ENCODE assay signal across 12 cellular contexts in genomic region chr3:181710581-181711255, GRCh38.
DNase-seq lines count a peak whose midpoint lies in the region; ATAC-seq, FAIRE-seq and TF ChIP-seq lines count a peak whose summit lies in the region.
"Had no signal": no experiment of that assay in that cellular context is flagged by ENCODE, and none has a peak within 500 bp of the region (broad histone marks: within the 10 kb centered on the region; RNA-seq: fewer than 3 reads in every experiment).

No MANE protein-coding gene starts in this region.

- no peaks in the 10 kb centered on the region for H3K36me3 ChIP-seq in muscle layer of duodenum (ENCODE audit: control insufficient read depth in 1 of 2, insufficient read depth in 2 of 2, low read length in 2 of 2)
- H3K36me3 ChIP-seq: adrenal gland had no signal

- peak overlapping the region; percentile 28 for H3K4me3 ChIP-seq in GM12875 (ENCODE audit: low read depth, low read length)
- H3K4me3 ChIP-seq in muscle layer of duodenum (ENCODE audit: low read depth in 1 of 2, low read length in 2 of 2): peak overlapping the region; percentile 16 to 58

- no peak overlapping the region for H3K27ac ChIP-seq in muscle layer of duodenum (ENCODE audit: low read length)
- H3K27ac ChIP-seq: adrenal gland, parathyroid adenoma had no signal

- no peaks in the 10 kb centered on the region for H3K9me3 ChIP-seq in muscle layer of duodenum (ENCODE audit: control insufficient read depth in 1 of 2, low read length in 2 of 2)
- H3K9me3 ChIP-seq: adrenal gland had no signal

- no peak for ATAC-seq in HG03378 (IDR thresholded peaks at IDR 0.05; ENCODE audit: unreplicated experiment)
- ATAC-seq: activated CD4-positive, CD25-positive, alpha-beta regulatory T cell treated with anti-CD3 and anti-CD28 coated beads, Interleukin-2, amount 50 U/mL, for 24 hours had no signal

- H3K4me1 ChIP-seq in muscle layer of duodenum (ENCODE audit: control insufficient read depth in 1 of 2, insufficient read depth in 2 of 2, low read length in 2 of 2): peaks cover 0 to 34% of the 10 kb centered on the region in 2 donors

- TF ChIP-seq CTCF in GM12875 (IDR thresholded peaks at IDR 0.05; ENCODE audit: borderline replicate concordance, insufficient read depth, low read depth, low read length): no peak

- DNase-seq in NCI-H2107 (lab: John Stamatoyannopoulos, UW) (peak; percentile 53), ecto neural progenitor cell (ENCODE audit: low spot score) (peak; percentile 83), DMS79 treated with DMSO at 0.1 percent for 48 hours (lab: John Stamatoyannopoulos, UW) (no peak), HTR-8/SVneo (ENCODE audit: insufficient read length, low spot score) (no peak)
- DNase-seq in stimulated activated CD4-positive, alpha-beta T cell treated with anti-CD3 and anti-CD28 coated beads, Interleukin-4, amount 100 ng/mL, for 24 hours: no peak
- DNase-seq: GF-D8 had no signal

- peaks cover 65% of the 10 kb centered on the region for H3K27me3 ChIP-seq in muscle layer of duodenum (ENCODE audit: low read depth, low read length)

- no peak for FAIRE-seq in HTR-8/SVneo (lab: Jason Lieb, UNC)

Comparison
In these comparisons a context has a peak if more than half of its experiments do, and no peak if none do; other contexts are left out.
1. DNase-seq: peak in NCI-H2107 (single experiment) and ecto neural progenitor cell (single experiment); none in stimulated activated CD4-positive, alpha-beta T cell treated with anti-CD3 and anti-CD28 coated beads, Interleukin-4, amount 100 ng/mL, for 24 hours (single experiment), DMS79 treated with DMSO at 0.1 percent for 48 hours (single experiment) and HTR-8/SVneo (single experiment).